In the genomic region with DNA sequence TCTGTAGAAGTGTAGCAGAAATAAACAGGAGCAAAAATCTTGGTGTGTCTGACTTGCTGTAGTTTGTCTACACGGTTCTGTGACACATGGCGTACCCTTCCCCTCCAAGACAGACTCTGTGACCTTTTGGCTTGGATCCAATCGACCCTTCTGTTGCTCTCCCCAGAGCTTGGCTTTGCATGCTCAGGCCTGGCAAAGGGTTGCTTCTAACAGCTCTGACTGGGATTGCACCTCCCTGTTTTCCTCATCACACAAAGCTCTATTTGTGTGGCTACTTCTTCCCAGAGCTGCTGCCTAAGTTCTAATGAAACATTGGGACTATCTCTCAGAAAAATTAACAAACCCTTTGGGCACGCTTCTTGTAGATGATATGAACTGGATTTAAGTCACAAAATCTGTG, we compare ENCODE assay signal across 17 cellular contexts. TPM values are rescaled to one million over a fixed set of nuclear protein-coding genes. Genes with fewer than 3 reads are reported as not detected.
DNase-seq lines count a peak whose midpoint lies in the region; ATAC-seq and TF ChIP-seq lines count a peak whose summit lies in the region.
"Had no signal": no experiment of that assay in that cellular context is flagged by ENCODE, and none has a peak within 500 bp of the region (broad histone marks: within the 10 kb centered on the region; RNA-seq: fewer than 3 reads in every experiment).

No MANE protein-coding gene starts in this region.

- CTCF ChIA-PET in PC-9 (lab: Charles Lee) (interaction anchor here (1.2 kb wide), 1 partner anchor 104 kb away, joined by 3 read pairs; no protein-coding TSS in a partner anchor), RWPE1 (lab: Yijun Ruan, JAX) (no interaction called here)

- H3K36me3 ChIP-seq in PC-9 (ENCODE audit: low read depth) (0 out of 2 replicates have a peak, but pooled peaks cover 5% of the 10 kb centered on the region), H7 (replicated peaks; ENCODE audit: control insufficient read depth, insufficient read depth, low read length) (no peaks in the 10 kb centered on the region)
- H3K36me3 ChIP-seq: neutrophil had no signal

- no peaks in the 10 kb centered on the region; the same call in 1 of the 2 replicates for H3K9me3 ChIP-seq in PC-9 (ENCODE audit: insufficient read depth, low read depth)
- H3K9me3 ChIP-seq: neutrophil had no signal

- intact Hi-C loops in PC-9 (cut with micrococcal nuclease; ENCODE audit: unreplicated experiment) (no loop called here), left ventricle myocardium superior (cut with micrococcal nuclease) (no loop called here)

- DNase-seq in Ammon's horn (ENCODE audit: low spot score) (peak; percentile 44), NCI-H1105 treated with DMSO at 0.1 percent for 48 hours (lab: John Stamatoyannopoulos, UW) (peak; percentile 86), PC-9 (no peak), left ventricle myocardium superior (no peak), H7 (no peak), inferior parietal cortex (ENCODE audit: extremely low spot score) (no peak), RWPE1 (ENCODE audit: low spot score) (no peak), OCI-M1 (lab: John Stamatoyannopoulos, UW) (no peak)
- DNase-seq: activated naive CD8-positive, alpha-beta T cell treated with anti-CD3 and anti-CD28 coated beads, Interleukin-2, amount 10 ng/mL, durations not matched to agents 7 days and 5 days; CD8-positive, alpha-beta T cell; central memory CD4-positive, alpha-beta T cell; effector memory CD4-positive, alpha-beta T cell; left colon; NCI-H1930; SHP77; stimulated activated CD4-positive, alpha-beta T cell treated with anti-CD3 and anti-CD28 coated beads, Interleukin-4, amount 100 ng/mL, for 1 hour had no signal

- no peaks in the 10 kb centered on the region for H4K20me1 ChIP-seq in PC-9 (ENCODE audit: insufficient read depth)

- H3K4me3 ChIP-seq in PC-9 (peak overlapping the region; percentile 4; the same call in 1 of the 2 replicates), H7 (ENCODE audit: insufficient read depth, low read depth, low read length) (no peak overlapping the region)

- POLR2A ChIA-PET in PC-9 (lab: Charles Lee; ENCODE audit: unreplicated experiment) (interaction anchor here (0.6 to 0.9 kb wide), 3 partner anchors 13 to 457 kb away, joined by 6 to 14 read pairs (median 9); no protein-coding TSS in a partner anchor), RWPE1 (lab: Yijun Ruan, JAX; ENCODE audit: low non-redundant PET) (no interaction called here)

- peaks cover 56% of the 10 kb centered on the region for H3K4me1 ChIP-seq in PC-9 (replicated peaks; ENCODE audit: insufficient read depth)

- no peak overlapping the region for H2AFZ ChIP-seq in PC-9

- H3F3A ChIP-seq in PC-9 (ENCODE audit: insufficient read depth, low read depth) = peaks cover 47% of the 10 kb centered on the region

- peaks cover 23% of the 10 kb centered on the region for H3K79me2 ChIP-seq in PC-9 (ENCODE audit: low read depth)

- no peaks in the 10 kb centered on the region for H3K27me3 ChIP-seq in PC-9 (ENCODE audit: insufficient read depth, low read depth)
- no peaks in the 10 kb centered on the region for H3K27me3 ChIP-seq in H7 (ENCODE audit: control insufficient read depth, insufficient read depth, low read length)
- H3K27me3 ChIP-seq: neutrophil had no signal

- no TSS peak for BruUV-seq in PC-9 (replicated peaks; lab: Mats Ljungman, UMichigan)

- peak; percentile 62 for ATAC-seq in left ventricle myocardium superior
- ATAC-seq: CD8-positive, alpha-beta T cell; left colon had no signal

- peak overlapping the region; percentile 71 for H3K27ac ChIP-seq in PC-9
- H3K27ac ChIP-seq in RWPE1 = no peak overlapping the region
- H3K27ac ChIP-seq: neutrophil had no signal

- no peaks in the 10 kb centered on the region for H3K9me2 ChIP-seq in PC-9 (ENCODE audit: insufficient read depth)

- peak overlapping the region; percentile 53 for H3K4me2 ChIP-seq in PC-9

- TF ChIP-seq CTCF in PC-9 (conservative IDR thresholded peaks at IDR 0.05) (no peak), RWPE1 (conservative IDR thresholded peaks at IDR 0.05; ENCODE audit: low read depth) (no peak)

RNA-seq across cellular contexts. Expression of gene NGF, which starts 23.9 kb away (rescaled TPM):
- total RNA-seq in PC-9 (2021) = 5.5 and 9.7 TPM in 2 replicates
- total RNA-seq in left ventricle myocardium superior = 3.2 TPM
- 0.14 TPM in 1 of 2 replicates, not detected in the other for total RNA-seq in H7 (2014; rRNA removed; shearing (Covaris generic))
- total RNA-seq: activated naive CD8-positive, alpha-beta T cell treated with anti-CD3 and anti-CD28 coated beads, Interleukin-2, amount 10 ng/mL, durations not matched to agents 7 days and 5 days; CD8-positive, alpha-beta T cell had no signal

Comparison
In these comparisons a context has a peak if more than half of its experiments do, and no peak if none do; other contexts are left out.
1. DNase-seq: peak in Ammon's horn (single experiment) and NCI-H1105 treated with DMSO at 0.1 percent for 48 hours (single experiment); none in PC-9 (0 of 2), left ventricle myocardium superior (single experiment), H7 (single experiment), inferior parietal cortex (single experiment), RWPE1 (single experiment) and OCI-M1 (single experiment).